Comparison of ENCODE assay signal across 34 cellular contexts in genomic region chr15:47288794-47289193, GRCh38.
"Had no signal": no experiment of that assay in that cellular context is flagged by ENCODE, and none has a peak within 500 bp of the region (broad histone marks: within the 10 kb centered on the region; RNA-seq: fewer than 3 reads in every experiment).

No MANE protein-coding gene starts in this region.

- ATAC-seq: activated CD4-positive, CD25-positive, alpha-beta regulatory T cell treated with anti-CD3 and anti-CD28 coated beads, Interleukin-2, amount 50 U/mL, for 24 hours; activated naive CD4-positive, alpha-beta T cell treated with anti-CD3 and anti-CD28 coated beads, Interleukin-2, amount 50 U/mL, for 72 hours; activated T-cell treated with anti-CD3 and anti-CD28 coated beads, Interleukin-2, amount 50 U/mL, for 4 hours; activated T-helper 17 cell treated with anti-CD3 and anti-CD28 coated beads, Interleukin-2, amount 50 U/mL, for 72 hours; gastroesophageal sphincter; left colon; psoas muscle; stimulated activated naive B cell treated with anti-CD40 and anti-IgM and Interleukin-4, amounts not matched to agents 10 μg/mL and 1 μg/mL and 100 μg/mL, for 72 hours had no signal

- H3K27ac Mint-ChIP-seq: activated CD4-positive, alpha-beta memory T cell treated with anti-CD3 and anti-CD28 coated beads, Interleukin-2, amount 10 ng/mL, durations not matched to agents 7 days and 5 days; activated CD4-positive, alpha-beta T cell treated with anti-CD3 and anti-CD28 coated beads, Interleukin-2, amount 10 ng/mL, durations not matched to agents 7 days and 5 days; activated T-helper 17 cell treated with anti-CD3 and anti-CD28 coated beads, Interleukin-2, amount 50 U/mL, for 72 hours; naive B cell; stimulated activated naive B cell treated with anti-CD40 and anti-IgM and Interleukin-4, amounts not matched to agents 10 μg/mL and 1 μg/mL and 100 μg/mL, for 72 hours; T-helper 1 cell treated with Interleukin-12 subunit alpha and Interleukin-12 subunit beta and Interleukin-4 antibody, amounts not matched to agents 30 μg/mL and 1 μg/mL, for 36 hours had no signal

- H3K27me3 Mint-ChIP-seq: activated CD4-positive, alpha-beta memory T cell treated with anti-CD3 and anti-CD28 coated beads, Interleukin-2, amount 10 ng/mL, durations not matched to agents 7 days and 5 days; activated CD4-positive, alpha-beta T cell treated with anti-CD3 and anti-CD28 coated beads, Interleukin-2, amount 10 ng/mL, durations not matched to agents 7 days and 5 days; activated T-helper 17 cell treated with anti-CD3 and anti-CD28 coated beads, Interleukin-2, amount 50 U/mL, for 72 hours; naive B cell; stimulated activated naive B cell treated with anti-CD40 and anti-IgM and Interleukin-4, amounts not matched to agents 10 μg/mL and 1 μg/mL and 100 μg/mL, for 72 hours had no signal

- H3K4me1 Mint-ChIP-seq: activated CD4-positive, alpha-beta memory T cell treated with anti-CD3 and anti-CD28 coated beads, Interleukin-2, amount 10 ng/mL, durations not matched to agents 7 days and 5 days; activated CD4-positive, alpha-beta T cell treated with anti-CD3 and anti-CD28 coated beads, Interleukin-2, amount 10 ng/mL, durations not matched to agents 7 days and 5 days; activated T-helper 17 cell treated with anti-CD3 and anti-CD28 coated beads, Interleukin-2, amount 50 U/mL, for 72 hours; naive B cell; stimulated activated naive B cell treated with anti-CD40 and anti-IgM and Interleukin-4, amounts not matched to agents 10 μg/mL and 1 μg/mL and 100 μg/mL, for 72 hours had no signal

- H3K27ac ChIP-seq: gastroesophageal sphincter, parathyroid adenoma, psoas muscle, right atrium auricular region, suprapubic skin, tibial artery, VCaP had no signal

- H3K36me3 ChIP-seq: gastroesophageal sphincter, right atrium auricular region, suprapubic skin, tibial artery had no signal

- H3K4me1 ChIP-seq: parathyroid adenoma, right atrium auricular region had no signal

- H3K27me3 ChIP-seq: gastroesophageal sphincter, right atrium auricular region, suprapubic skin, tibial artery had no signal

- H3K9me3 Mint-ChIP-seq: activated T-cell treated with anti-CD3 and anti-CD28 coated beads, Interleukin-2, amount 50 U/mL, for 4 hours had no signal

- DNase-seq: activated CD4-positive, alpha-beta memory T cell treated with anti-CD3 and anti-CD28 coated beads, Interleukin-2, amount 10 ng/mL, durations not matched to agents 7 days and 5 days; activated CD4-positive, alpha-beta T cell treated with anti-CD3 and anti-CD28 coated beads, Interleukin-2, amount 10 ng/mL, durations not matched to agents 7 days and 5 days; activated CD8-positive, alpha-beta memory T cell treated with anti-CD3 and anti-CD28 coated beads, Interleukin-2, amount 50 U/mL, for 48 hours; activated T-cell treated with anti-CD3 and anti-CD28 coated beads, Interleukin-2, amount 50 U/mL, for 4 hours; dermis blood vessel endothelial cell; effector CD4-positive, alpha-beta T cell; head of caudate nucleus; hippocampal formation; kidney; left colon; mammary epithelial cell; naive B cell; occipital lobe; psoas muscle; stimulated activated CD4-positive, alpha-beta T cell treated with anti-CD3 and anti-CD28 coated beads, Interleukin-1b, Interleukin-23, amount 100 ng/mL, for 48 hours; stimulated activated CD4-positive, alpha-beta T cell treated with anti-CD3 and anti-CD28 coated beads, Interleukin-4, amount 100 ng/mL, for 4 hours; stimulated activated CD8-positive, alpha-beta memory T cell treated with anti-CD3 and anti-CD28 coated beads, Interleukin-4, amount 100 ng/mL, for 48 hours; stimulated activated naive B cell treated with anti-CD40 and anti-IgM and Interleukin-4, amounts not matched to agents 10 μg/mL and 1 μg/mL and 100 μg/mL, for 72 hours; T-helper 9 cell; tibial artery had no signal

- H3K4me3 ChIP-seq: gastroesophageal sphincter, psoas muscle, right atrium auricular region, smooth muscle cell, suprapubic skin, tibial artery had no signal

- H3K36me3 Mint-ChIP-seq: activated naive CD4-positive, alpha-beta T cell treated with anti-CD3 and anti-CD28 coated beads, Interleukin-2, amount 50 U/mL, for 72 hours; mesothelial cell of epicardium; naive B cell; stimulated activated naive B cell treated with anti-CD40 and anti-IgM and Interleukin-4, amounts not matched to agents 10 μg/mL and 1 μg/mL and 100 μg/mL, for 72 hours had no signal

- H3K9me3 ChIP-seq: gastroesophageal sphincter, psoas muscle, right atrium auricular region, suprapubic skin, tibial artery had no signal

- FAIRE-seq: colon, endometrium, kidney, TTC549 had no signal

- H3K4me3 Mint-ChIP-seq: activated CD4-positive, alpha-beta memory T cell treated with anti-CD3 and anti-CD28 coated beads, Interleukin-2, amount 10 ng/mL, durations not matched to agents 7 days and 5 days; activated CD4-positive, alpha-beta T cell treated with anti-CD3 and anti-CD28 coated beads, Interleukin-2, amount 10 ng/mL, durations not matched to agents 7 days and 5 days; activated T-cell treated with anti-CD3 and anti-CD28 coated beads, Interleukin-2, amount 50 U/mL, for 4 hours; activated T-helper 17 cell treated with anti-CD3 and anti-CD28 coated beads, Interleukin-2, amount 50 U/mL, for 72 hours; mesothelial cell of epicardium; naive B cell; stimulated activated naive B cell treated with anti-CD40 and anti-IgM and Interleukin-4, amounts not matched to agents 10 μg/mL and 1 μg/mL and 100 μg/mL, for 72 hours; T-helper 1 cell treated with Interleukin-12 subunit alpha and Interleukin-12 subunit beta and Interleukin-4 antibody, amounts not matched to agents 30 μg/mL and 1 μg/mL, for 36 hours had no signal
